ENCODE assay signal across 8 cellular contexts in genomic region chr21:45288441-45288841, GRCh38. TPM values are rescaled to one million over a fixed set of nuclear protein-coding genes. Genes with fewer than 3 reads are reported as not detected.
DNase-seq lines count a peak whose midpoint lies in the region; ATAC-seq, FAIRE-seq and TF ChIP-seq lines count a peak whose summit lies in the region.

No MANE protein-coding gene starts in this region.

- no peak for TF ChIP-seq CTCF in AG04450 (IDR thresholded peaks at IDR 0.05; ENCODE audit: low read depth, low read length)
- no peak for TF ChIP-seq CTCF in MCF 10A (IDR thresholded peaks at IDR 0.05; ENCODE audit: unreplicated experiment)

- TF ChIP-seq POLR2A in GM12892 (IDR thresholded peaks at IDR 0.05; ENCODE audit: low read depth, low read length) = no peak

- FAIRE-seq in GM12892 (lab: Jason Lieb, UNC) = no peak

- no peaks in the 10 kb centered on the region for H3K27me3 ChIP-seq in AG04450 (ENCODE audit: control insufficient read depth, insufficient read depth, low read length)
- peaks cover 4% of the 10 kb centered on the region for H3K27me3 ChIP-seq in mucosa of stomach (ENCODE audit: control insufficient read depth, insufficient read depth, low read length)

- no TSS peak for BruUV-seq in MCF 10A (replicated peaks; lab: Mats Ljungman, UMichigan)

- ATAC-seq in HG02588 (IDR thresholded peaks at IDR 0.05; ENCODE audit: unreplicated experiment) = peak; percentile 1

- H3K9me3 Mint-ChIP-seq in MCF 10A (ENCODE audit: unreplicated experiment) = no peaks in the 10 kb centered on the region

- peak overlapping the region; percentile 74 for H3K4me3 Mint-ChIP-seq in MCF 10A (ENCODE audit: unreplicated experiment)

- no peaks in the 10 kb centered on the region for H3K36me3 ChIP-seq in mucosa of stomach (ENCODE audit: control insufficient read depth, insufficient read depth, low read length)

- peaks cover 9% of the 10 kb centered on the region for H3K4me1 Mint-ChIP-seq in MCF 10A (ENCODE audit: insufficient read depth, unreplicated experiment)

- no peaks in the 10 kb centered on the region for H3K27me3 Mint-ChIP-seq in MCF 10A (ENCODE audit: insufficient read depth, unreplicated experiment)

- DNase-seq in AG04450 (ENCODE audit: low read depth, low spot score) (no peak), MCF 10A (ENCODE audit: unreplicated experiment) (no peak), NCI-H2107 treated with DMSO at 0.1 percent for 48 hours (lab: John Stamatoyannopoulos, UW; ENCODE audit: unreplicated experiment) (no peak), GM12892 (ENCODE audit: insufficient read length) (no peak), SIG-M5 (lab: John Stamatoyannopoulos, UW) (no peak), HK-2 (ENCODE audit: unreplicated experiment) (no peak)

- H3K27ac ChIP-seq in AG04450 (ENCODE audit: low read depth, low read length) = no peak overlapping the region

- peak overlapping the region; percentile 55 for H3K9ac ChIP-seq in mucosa of stomach (ENCODE audit: low read length)

- H3K27ac Mint-ChIP-seq in MCF 10A (ENCODE audit: low read depth, unreplicated experiment) = peak overlapping the region; percentile 31

- POLR2A ChIA-PET in AG04450 (lab: Yijun Ruan, JAX) (interaction anchor here (0.6 to 1.1 kb wide), 5 partner anchors 17 to 532 kb away, joined by 3 to 9 read pairs (median 6); no protein-coding TSS in a partner anchor), MCF 10A (lab: Yijun Ruan, JAX) (interaction anchor here (0.5 to 1.9 kb wide), 5 partner anchors 98 to 219 kb away, joined by 3 to 15 read pairs (median 5); no protein-coding TSS in a partner anchor)

- intact Hi-C loops in MCF 10A (cut with micrococcal nuclease) = no loop called here

- H3K36me3 Mint-ChIP-seq in MCF 10A (ENCODE audit: insufficient read depth, unreplicated experiment) = peaks cover 29% of the 10 kb centered on the region

- CTCF ChIA-PET in AG04450 (lab: Charles Lee) = interaction anchor here (0.6 to 4.0 kb wide), 2 partner anchors 82 to 149 kb away, joined by 3 to 74 read pairs; no protein-coding TSS in a partner anchor
- CTCF ChIA-PET in MCF 10A (lab: Yijun Ruan, JAX) = interaction anchor here (1.0 to 4.1 kb wide), 3 partner anchors 84 to 151 kb away, joined by 3 to 28 read pairs (median 12); no protein-coding TSS in a partner anchor

- H3K4me3 ChIP-seq in AG04450 (ENCODE audit: low read depth, low read length) (peak overlapping the region; percentile 77), mucosa of stomach (ENCODE audit: low read length) (no peak overlapping the region)

- peaks cover 22% of the 10 kb centered on the region for H3K4me1 ChIP-seq in mucosa of stomach (ENCODE audit: control insufficient read depth, insufficient read depth, low read length)

- no peaks in the 10 kb centered on the region; the same call in 1 of the 2 replicates for H3K9me3 ChIP-seq in AG04450 (ENCODE audit: control insufficient read depth, insufficient read depth, low read length)
- no peaks in the 10 kb centered on the region for H3K9me3 ChIP-seq in mucosa of stomach (ENCODE audit: control insufficient read depth, low read length)

RNA-seq across cellular contexts. Expression of gene POFUT2, which starts 0.7 kb away (rescaled TPM):
- 34.2 and 35.5 TPM in 2 replicates for polyA plus RNA-seq in AG04450 (2011; rRNA removed)
- polyA minus RNA-seq in AG04450 (2011; rRNA and poly(A)+ RNA removed) = 15.6 and 26.6 TPM in 2 replicates
- 25.2 and 31.3 TPM in 2 replicates for total RNA-seq in MCF 10A (2022)
- polyA plus RNA-seq in GM12892 (2012; ENCODE audit: missing spikeins) = 8.8 TPM
